7 cellular contexts compared by ENCODE assay signal in the genomic region with DNA sequence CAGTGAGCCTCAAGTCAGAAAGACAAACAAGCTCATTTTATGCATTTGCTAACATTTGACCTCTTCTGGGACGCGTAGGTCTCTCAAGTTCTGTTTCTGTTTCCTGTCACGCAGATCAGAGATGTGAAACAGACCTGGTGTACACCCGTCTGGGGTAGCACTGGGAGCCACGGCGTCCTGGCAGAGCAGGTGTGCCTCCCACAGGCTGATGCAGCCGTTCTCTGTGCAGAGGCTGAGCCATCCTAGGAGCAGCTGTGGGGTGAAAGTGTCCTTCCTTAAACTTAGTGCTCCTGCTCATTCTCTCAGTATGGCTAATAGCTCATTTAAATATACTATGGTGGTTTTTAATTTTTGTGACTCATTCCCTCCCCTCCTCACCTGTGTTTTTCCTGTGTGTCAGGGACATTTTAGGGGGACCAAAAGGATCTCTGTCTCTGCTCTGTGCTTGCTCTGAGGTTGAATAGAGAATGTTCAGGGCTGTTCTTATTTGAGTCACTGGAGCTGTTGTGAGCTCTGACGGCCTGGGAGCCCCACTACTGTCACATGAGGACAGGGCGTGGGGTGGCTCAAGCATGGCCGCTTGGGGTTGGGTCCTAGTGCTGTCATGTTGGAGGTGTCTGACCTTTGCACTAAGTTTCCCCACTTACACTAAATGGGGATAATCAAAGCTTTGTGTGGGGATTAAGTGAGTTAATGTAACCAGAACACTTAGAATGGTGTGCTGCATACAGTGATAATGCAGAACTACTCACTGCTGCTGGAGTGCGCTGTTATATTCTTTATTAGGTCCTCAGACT. TPM values are rescaled to one million over a fixed set of nuclear protein-coding genes. Genes with fewer than 3 reads are reported as not detected.
DNase-seq lines count a peak whose midpoint lies in the region; ATAC-seq and TF ChIP-seq lines count a peak whose summit lies in the region.

No MANE protein-coding gene starts in this region.

- in situ Hi-C loops in GM18951 (cut with MboI; ENCODE audit: low sequenced_read_pairs, unreplicated experiment), result no loop called here

- H3K27ac Mint-ChIP-seq in brain, result peak overlapping the region; percentile 50 to 81 (median 60)

- peaks cover 82% of the 10 kb centered on the region for H3K4me1 Mint-ChIP-seq in brain

- peak; percentile 84 for ATAC-seq in HG02870 (IDR thresholded peaks at IDR 0.05; ENCODE audit: unreplicated experiment)
- ATAC-seq in left lobe of liver, result no peak

- H3K27me3 Mint-ChIP-seq in brain, result peaks cover 7% of the 10 kb centered on the region

- no peak for TF ChIP-seq CTCF in brain (conservative IDR thresholded peaks at IDR 0.05)

- peak; percentile 10 for DNase-seq in T follicular helper cell (ENCODE audit: low read depth)
- DNase-seq in stimulated activated CD8-positive, alpha-beta memory T cell treated with anti-CD3 and anti-CD28 coated beads, Interleukin-15, amount 100 ng/mL, for 48 hours (ENCODE audit: low read depth in 2 of 2), result peak; percentile 81 to 84
- DNase-seq in left lobe of liver (ENCODE audit: low spot score), result no peak
- DNase-seq in SKM-1 treated with dmso at 0.1 percent for 144 hours (lab: John Stamatoyannopoulos, UW; ENCODE audit: unreplicated experiment), result no peak

- peak; percentile 46 for TF ChIP-seq POLR2A in GM18951 (IDR thresholded peaks at IDR 0.05; ENCODE audit: extremely low read depth, insufficient read depth, insufficient read length)

- H3K36me3 Mint-ChIP-seq in brain, result peaks cover 14% of the 10 kb centered on the region

- H3K9me3 Mint-ChIP-seq in brain, result peaks cover 0 to 4% (median 0%) of the 10 kb centered on the region in 5 experiments

- H3K4me3 Mint-ChIP-seq in brain, result peak overlapping the region in 1 of 5 experiments; percentile 19

RNA-seq across cellular contexts. Expression of gene GALNT2, which starts 43.0 kb away (rescaled TPM):
- polyA plus RNA-seq in brain (ENCODE audit: insufficient read depth, low read depth, low replicate concordance), result 25.3 TPM
- 83.7 TPM for total RNA-seq in left lobe of liver

Comparison
In these comparisons a context has a peak if more than half of its experiments do, and no peak if none do; other contexts are left out.
1. DNase-seq: peak in T follicular helper cell (single experiment) and stimulated activated CD8-positive, alpha-beta memory T cell treated with anti-CD3 and anti-CD28 coated beads, Interleukin-15, amount 100 ng/mL, for 48 hours (2 of 2); none in left lobe of liver (single experiment) and SKM-1 treated with dmso at 0.1 percent for 144 hours (single experiment).